In genomic region chr7:139777948-139778841, GRCh38 we compare ENCODE assay signal across 7 cellular contexts. TPM values are rescaled to one million over a fixed set of nuclear protein-coding genes. Genes with fewer than 3 reads are reported as not detected.
DNase-seq lines count a peak whose midpoint lies in the region; ATAC-seq and TF ChIP-seq lines count a peak whose summit lies in the region.

HIPK2 (minus strand) TSS chr7:139777998; CDS start chr7:139777623, 375 bp downstream.

- peaks cover 39% of the 10 kb centered on the region for H3K4me1 Mint-ChIP-seq in activated B cell treated with CpG ODN at 0.5 μM for 24 hours

- H3K27ac ChIP-seq in spleen: peak within 1 kb of the TSS; percentile 87 to 97 (median 92)

- H3K36me3 ChIP-seq in spleen: peaks cover 0 to 6% (median 0%) of the 10 kb centered on the region in 6 donors

- intact Hi-C loops in activated B cell treated with CpG ODN at 0.5 μM for 24 hours (cut with micrococcal nuclease): loop anchor here (2.0 to 10.0 kb wide), 9 partner anchors 51 to 1237 kb away; partner anchors contain the start of genes MKRN1, MRPS33 and TBXAS1
- intact Hi-C loops in spleen (cut with DNase I; ENCODE audit: low total_unique reads): loop anchor here (5.0 kb wide), 1 partner anchor 224 kb away; no protein-coding TSS in a partner anchor

- H3K27me3 ChIP-seq in spleen (replicated peaks in 1 of 7): peaks cover 0 to 16% (median 0%) of the 10 kb centered on the region in 7 donors

- POLR2A ChIA-PET in activated B cell treated with CpG ODN at 0.5 μM for 24 hours (lab: Charles Lee): interaction anchor here (0.8 to 1.4 kb wide), 7 partner anchors 10 to 399 kb away, joined by 3 to 6 read pairs (median 4); partner anchors contain the start of gene KDM7A

- peak; percentile 43 for TF ChIP-seq POLR2A in GM15510 (IDR thresholded peaks at IDR 0.05; ENCODE audit: borderline replicate concordance, extremely low read depth, insufficient read length)
- no peak for TF ChIP-seq POLR2A in spleen (IDR thresholded peaks at IDR 0.05)

- CTCF ChIA-PET in activated B cell treated with CpG ODN at 0.5 μM for 24 hours (lab: Charles Lee): interaction anchor here (0.9 to 1.9 kb wide), 2 partner anchors 130 to 131 kb away, joined by 4 read pairs; no protein-coding TSS in a partner anchor

- ATAC-seq in HG02798 (IDR thresholded peaks at IDR 0.05; ENCODE audit: poor library complexity, unreplicated experiment) (peak; percentile 80), activated B cell treated with CpG ODN at 0.5 μM for 24 hours (ENCODE audit: low read depth) (peak; percentile 81)

- H3K9me3 ChIP-seq in spleen: no peaks in the 10 kb centered on the region

- peaks cover 15 to 46% (median 39%) of the 10 kb centered on the region in 6 donors for H3K4me1 ChIP-seq in spleen

- H3K4me3 ChIP-seq in cardiac fibroblast (replicated peaks in 1 of 2; ENCODE audit: low read depth in 2 of 2, low read length in 2 of 2) (peak within 1 kb of the TSS; percentile 79 to 83), spleen (peak within 1 kb of the TSS; percentile 73 to 94 (median 90))

- H3K4me3 Mint-ChIP-seq in activated B cell treated with CpG ODN at 0.5 μM for 24 hours: peak within 1 kb of the TSS; percentile 99

- peaks cover 9% of the 10 kb centered on the region for H3K36me3 Mint-ChIP-seq in activated B cell treated with CpG ODN at 0.5 μM for 24 hours (ENCODE audit: low read depth)

- peaks cover 3% of the 10 kb centered on the region for H3K27me3 Mint-ChIP-seq in activated B cell treated with CpG ODN at 0.5 μM for 24 hours

- H3K9me3 Mint-ChIP-seq in activated B cell treated with CpG ODN at 0.5 μM for 24 hours: no peaks in the 10 kb centered on the region

- 0 to 1% (median 0%) methylated on average over 32 to 96 of the region's 96 CpGs for WGBS in spleen, 5 donors

- DNase-seq in NCI-H1930 (lab: John Stamatoyannopoulos, UW) (peak; percentile 65 to 83), activated B cell treated with CpG ODN at 0.5 μM for 24 hours (peak; percentile 71), cardiac fibroblast (ENCODE audit: low read depth in 2 of 2) (peak; percentile 70 to 84), inferior parietal cortex (ENCODE audit: extremely low spot score) (peak; percentile 62), spleen (peak; percentile 95)

- TF ChIP-seq CTCF in activated B cell treated with CpG ODN at 0.5 μM for 24 hours (IDR thresholded peaks at IDR 0.05) (no peak), cardiac fibroblast (IDR thresholded peaks at IDR 0.05; ENCODE audit: low read depth, low read length) (no peak), spleen (IDR thresholded peaks at IDR 0.05 in 8 of 11, conservative IDR thresholded peaks at IDR 0.05 in 3 of 11) (peak in 1 of 11 experiments; percentile 8)

- H3K27ac Mint-ChIP-seq in activated B cell treated with CpG ODN at 0.5 μM for 24 hours: peak within 1 kb of the TSS; percentile 94

RNA-seq across cellular contexts. Expression of gene HIPK2, which starts in this region (rescaled TPM):
- total RNA-seq in activated B cell treated with CpG ODN at 0.5 μM for 24 hours: 21.1 and 23.0 TPM in 2 replicates
- total RNA-seq in spleen: 10 to 100 TPM; 48.9 to 97.5 (median 58.9) TPM
- 1 to 10 TPM; 1.7 to 8.7 (median 2.4) TPM for polyA plus RNA-seq in spleen

Comparison
In these comparisons a context has a peak if more than half of its experiments do, and no peak if none do; other contexts are left out.
1. Peak in every context shown above with its lines: DNase-seq, ATAC-seq, H3K4me3 ChIP-seq and H3K27ac ChIP-seq.